9 cellular contexts compared by ENCODE assay signal in genomic region chr21:46147429-46147828, GRCh38. TPM values are rescaled to one million over a fixed set of nuclear protein-coding genes. Genes with fewer than 3 reads are reported as not detected.
DNase-seq lines count a peak whose midpoint lies in the region; ATAC-seq and TF ChIP-seq lines count a peak whose summit lies in the region.
"Not testable (repeated sequence)": the region's sequence is repeated elsewhere in the genome, so short reads cannot be mapped to it uniquely, and the experiment has no call there.
"Had no signal": no experiment of that assay in that cellular context is flagged by ENCODE, and none has a peak within 500 bp of the region (broad histone marks: within the 10 kb centered on the region; RNA-seq: fewer than 3 reads in every experiment).

No MANE protein-coding gene starts in this region.

- not testable (repeated sequence) for TF ChIP-seq EP300 in esophagus muscularis mucosa (IDR thresholded peaks at IDR 0.05)

- H3K27ac Mint-ChIP-seq in CD4-positive, alpha-beta T cell; activated T-helper 1 cell treated with anti-CD3 and anti-CD28 coated beads, Interleukin-12 subunit alpha, Interleukin-12 subunit beta, Interleukin-2, Interleukin-4 antibody, amounts not matched to agents 30 ng/mL and 10 ng/mL and 1 ng/mL, durations not matched to agents 14 hours and 24 hours and 36 hours: not testable (repeated sequence)

- not testable (repeated sequence) for H3K27me3 Mint-ChIP-seq in CD4-positive, alpha-beta T cell; activated T-helper 1 cell treated with anti-CD3 and anti-CD28 coated beads, Interleukin-12 subunit alpha, Interleukin-12 subunit beta, Interleukin-2, Interleukin-4 antibody, amounts not matched to agents 30 ng/mL and 10 ng/mL and 1 ng/mL, durations not matched to agents 14 hours and 24 hours and 36 hours (ENCODE audit: insufficient read depth)

- not testable (repeated sequence) for TF ChIP-seq POLR2A in esophagus muscularis mucosa (IDR thresholded peaks at IDR 0.05; ENCODE audit: low read depth)

- not testable (repeated sequence) for H3K27me3 ChIP-seq in CD4-positive, alpha-beta T cell (ENCODE audit: control insufficient read depth, insufficient read depth, low read length); esophagus muscularis mucosa

- not testable (repeated sequence) for TF ChIP-seq CTCF in CD4-positive, alpha-beta T cell (IDR thresholded peaks at IDR 0.05)
- peak in 2 of 3 experiments; percentile 20 to 49 for TF ChIP-seq CTCF in esophagus muscularis mucosa (IDR thresholded peaks at IDR 0.05)

- H3K4me1 ChIP-seq in esophagus muscularis mucosa = peaks cover 0 to 13% (median 8%) of the 10 kb centered on the region in 4 donors

- not testable (repeated sequence) for H3K36me3 ChIP-seq in esophagus muscularis mucosa

- not testable (repeated sequence) for H3K4me3 Mint-ChIP-seq in CD4-positive, alpha-beta T cell; activated T-helper 1 cell treated with anti-CD3 and anti-CD28 coated beads, Interleukin-12 subunit alpha, Interleukin-12 subunit beta, Interleukin-2, Interleukin-4 antibody, amounts not matched to agents 30 ng/mL and 10 ng/mL and 1 ng/mL, durations not matched to agents 14 hours and 24 hours and 36 hours

- not testable (repeated sequence) for H3K4me1 Mint-ChIP-seq in CD4-positive, alpha-beta T cell (ENCODE audit: low read depth); activated T-helper 1 cell treated with anti-CD3 and anti-CD28 coated beads, Interleukin-12 subunit alpha, Interleukin-12 subunit beta, Interleukin-2, Interleukin-4 antibody, amounts not matched to agents 30 ng/mL and 10 ng/mL and 1 ng/mL, durations not matched to agents 14 hours and 24 hours and 36 hours (ENCODE audit: low read depth)

- not testable (repeated sequence) for ATAC-seq in CD4-positive, alpha-beta T cell (ENCODE audit: poor library complexity)

- H3K36me3 Mint-ChIP-seq in CD4-positive, alpha-beta T cell (ENCODE audit: low read depth); activated T-helper 1 cell treated with anti-CD3 and anti-CD28 coated beads, Interleukin-12 subunit alpha, Interleukin-12 subunit beta, Interleukin-2, Interleukin-4 antibody, amounts not matched to agents 30 ng/mL and 10 ng/mL and 1 ng/mL, durations not matched to agents 14 hours and 24 hours and 36 hours (ENCODE audit: low read depth): not testable (repeated sequence)

- WGBS in esophagus muscularis mucosa = 78% methylated on average over 12 of the region's 12 CpGs

- not testable (repeated sequence) for H3K9me3 ChIP-seq in CD4-positive, alpha-beta T cell (ENCODE audit: control insufficient read depth, low read length); esophagus muscularis mucosa

- peak in 9 of 10 experiments; percentile 28 to 54 (median 40) for DNase-seq in CD4-positive, alpha-beta T cell
- DNase-seq in HEK293T (ENCODE audit: extremely low spot score) (peak; percentile 78), NCI-H2171 treated with DMSO at 0.1 percent for 48 hours (lab: John Stamatoyannopoulos, UW) (peak; percentile 38), T follicular helper cell (ENCODE audit: low read depth) (peak; percentile 26), midbrain (lab: John Stamatoyannopoulos, UW) (peak; percentile 4)
- DNase-seq in activated T-helper 1 cell treated with anti-CD3 and anti-CD28 coated beads, Interleukin-12 subunit alpha, Interleukin-12 subunit beta, Interleukin-2, Interleukin-4 antibody, amounts not matched to agents 30 ng/mL and 10 ng/mL and 1 ng/mL, durations not matched to agents 14 hours and 24 hours and 36 hours (ENCODE audit: low spot score) = peak; percentile 23
- DNase-seq in esophagus muscularis mucosa (ENCODE audit: extremely low spot score) = not testable (repeated sequence)
- DNase-seq in stimulated activated CD8-positive, alpha-beta memory T cell treated with anti-CD3 and anti-CD28 coated beads, Interleukin-12 subunit alpha, Interleukin-12 subunit beta, amount 100 ng/mL, for 24 hours (ENCODE audit: extremely low read depth) = peak; percentile 10

- H3K27ac ChIP-seq in CD4-positive, alpha-beta T cell (ENCODE audit: low read depth, low read length); esophagus muscularis mucosa (replicated peaks in 1 of 4): not testable (repeated sequence)

- CTCF ChIA-PET in CD4-positive, alpha-beta T cell (lab: Charles Lee) = not testable (repeated sequence)
- CTCF ChIA-PET in HEK293T (lab: Yijun Ruan, JAX) = interaction anchor here (0.7 kb wide), 1 partner anchor 175 kb away, joined by 7 read pairs; no protein-coding TSS in a partner anchor

- POLR2A ChIA-PET in CD4-positive, alpha-beta T cell (lab: Charles Lee); HEK293T (lab: Yijun Ruan, JAX): not testable (repeated sequence)

- intact Hi-C loops in CD4-positive, alpha-beta T cell (cut with DNase I, micrococcal nuclease) = loop anchor here (2.0 to 10.0 kb wide), 3 partner anchors 137 to 175 kb away; partner anchors contain the start of genes MCM3AP (in 2 of the 2), C21orf58 (in 1 of the 2), PCNT (in 1 of the 2) and YBEY (in 1 of the 2)
- intact Hi-C loops in activated T-helper 1 cell treated with anti-CD3 and anti-CD28 coated beads, Interleukin-12 subunit alpha, Interleukin-12 subunit beta, Interleukin-2, Interleukin-4 antibody, amounts not matched to agents 30 ng/mL and 10 ng/mL and 1 ng/mL, durations not matched to agents 14 hours and 24 hours and 36 hours (cut with micrococcal nuclease) = not testable (repeated sequence)
- intact Hi-C loops in esophagus muscularis mucosa (cut with DNase I) = loop anchor here (5.0 kb wide), 1 partner anchor 35 kb away; the partner anchor contains the start of gene SPATC1L

- not testable (repeated sequence) for H3K4me3 ChIP-seq in esophagus muscularis mucosa

- not testable (repeated sequence) for H3K9me3 Mint-ChIP-seq in CD4-positive, alpha-beta T cell; activated T-helper 1 cell treated with anti-CD3 and anti-CD28 coated beads, Interleukin-12 subunit alpha, Interleukin-12 subunit beta, Interleukin-2, Interleukin-4 antibody, amounts not matched to agents 30 ng/mL and 10 ng/mL and 1 ng/mL, durations not matched to agents 14 hours and 24 hours and 36 hours

TF ChIP-seq in HEK293T, 16 proteins besides CTCF, POLR2A, EP300 and RAD21:
- TF ChIP-seq PKNOX1 (IDR thresholded peaks at IDR 0.05) (0 out of 2 replicates have a peak, but pooled peaks have one; percentile 8), L3MBTL2 (conservative IDR thresholded peaks at IDR 0.05) (0 out of 2 replicates have a peak, but pooled peaks have one; percentile 14)

RNA-seq across cellular contexts. Expression of gene FTCD, which starts 8.0 kb away (rescaled TPM):
- under 1 TPM; 0.17 to 0.44 TPM for total RNA-seq in CD4-positive, alpha-beta T cell
- total RNA-seq in activated T-helper 1 cell treated with anti-CD3 and anti-CD28 coated beads, Interleukin-12 subunit alpha, Interleukin-12 subunit beta, Interleukin-2, Interleukin-4 antibody, amounts not matched to agents 30 ng/mL and 10 ng/mL and 1 ng/mL, durations not matched to agents 14 hours and 24 hours and 36 hours = 0.56 and 0.62 TPM in 2 replicates
- 1 to 10 TPM in 2 of 4 donors, under 1 TPM in 1, not detected in 1; 0.26 to 2.5 (median 1.2) TPM for total RNA-seq in esophagus muscularis mucosa
- total RNA-seq: vagina had no signal

RNA-seq across cellular contexts. Expression of gene SPATC1L, which starts 36.8 kb away (rescaled TPM):
- 1 to 10 TPM; 2.8 to 3.0 TPM for total RNA-seq in CD4-positive, alpha-beta T cell
- 12.1 and 12.8 TPM in 2 replicates for total RNA-seq in activated T-helper 1 cell treated with anti-CD3 and anti-CD28 coated beads, Interleukin-12 subunit alpha, Interleukin-12 subunit beta, Interleukin-2, Interleukin-4 antibody, amounts not matched to agents 30 ng/mL and 10 ng/mL and 1 ng/mL, durations not matched to agents 14 hours and 24 hours and 36 hours
- 10 to 100 TPM in 1 of 4 donors, 1 to 10 TPM in 3; 1.3 to 22.0 (median 7.0) TPM for total RNA-seq in esophagus muscularis mucosa

RNA-seq across cellular contexts. Expression of gene COL6A2, which starts 49.5 kb away (rescaled TPM):
- 10 to 100 TPM; 24.1 to 26.4 TPM for total RNA-seq in CD4-positive, alpha-beta T cell
- 1.4 and 2.1 TPM in 2 replicates for total RNA-seq in activated T-helper 1 cell treated with anti-CD3 and anti-CD28 coated beads, Interleukin-12 subunit alpha, Interleukin-12 subunit beta, Interleukin-2, Interleukin-4 antibody, amounts not matched to agents 30 ng/mL and 10 ng/mL and 1 ng/mL, durations not matched to agents 14 hours and 24 hours and 36 hours
- total RNA-seq in esophagus muscularis mucosa = 1,000 to 10,000 TPM in 2 of 4 donors, 100 to 1,000 TPM in 2; 942 to 1,525 (median 1,202) TPM

Comparison
In these comparisons a context has a peak if more than half of its experiments do, and no peak if none do; other contexts are left out.
1. RNA of gene COL6A2, which starts 49.5 kb away (total RNA-seq): 942 to 1,525 TPM in esophagus muscularis mucosa; 24.1 to 26.4 TPM in CD4-positive, alpha-beta T cell and 1.4 to 2.1 TPM in activated T-helper 1 cell treated with anti-CD3 and anti-CD28 coated beads, Interleukin-12 subunit alpha, Interleukin-12 subunit beta, Interleukin-2, Interleukin-4 antibody, amounts not matched to agents 30 ng/mL and 10 ng/mL and 1 ng/mL, durations not matched to agents 14 hours and 24 hours and 36 hours; every median in the first group is over 10 times any median in the second.